In the genomic region with DNA sequence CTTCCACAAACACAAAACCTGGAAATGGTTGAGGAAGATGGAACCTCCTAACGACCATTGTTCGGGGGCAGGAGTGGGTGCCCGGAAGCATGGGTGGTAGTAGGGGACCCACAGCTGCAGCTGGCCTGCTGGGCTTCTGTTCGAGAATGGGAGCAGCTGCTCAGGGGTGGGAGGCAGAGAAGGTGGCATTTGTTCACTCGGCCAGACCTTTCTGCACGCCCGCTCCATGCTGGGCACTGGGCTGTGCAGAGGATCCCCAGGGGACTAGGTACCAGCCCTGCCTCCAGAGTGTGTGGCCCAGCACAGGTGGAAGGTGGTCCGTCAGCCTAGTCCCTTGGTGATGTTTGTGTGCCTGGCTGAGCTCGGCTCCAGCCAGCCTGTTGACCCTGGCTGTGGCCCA, we compare ENCODE assay signal across 24 cellular contexts. TPM values are rescaled to one million over a fixed set of nuclear protein-coding genes. Genes with fewer than 3 reads are reported as not detected.
A peak's percentile ranks its signal among the peaks of the same experiment; 100 is the strongest.
DNase-seq lines count a peak whose midpoint lies in the region; ATAC-seq, FAIRE-seq and TF ChIP-seq lines count a peak whose summit lies in the region.
"Had no signal": no experiment of that assay in that cellular context is flagged by ENCODE, and none has a peak within 500 bp of the region (broad histone marks: within the 10 kb centered on the region; RNA-seq: fewer than 3 reads in every experiment).

No MANE protein-coding gene starts in this region.

- H3K36me3 ChIP-seq in left ventricle myocardium inferior (no peaks in the 10 kb centered on the region), OCI-LY7 (ENCODE audit: insufficient read depth, low read length) (peaks cover 50% of the 10 kb centered on the region), kidney (ENCODE audit: control insufficient read depth in 1 of 2, insufficient read depth in 2 of 2, low read length in 2 of 2) (no peaks in the 10 kb centered on the region), upper lobe of left lung (peaks cover 0 to 4% (median 0%) of the 10 kb centered on the region in 4 donors)
- H3K36me3 ChIP-seq: right atrium auricular region, upper lobe of right lung had no signal

- BruUV-seq in OCI-LY7 (replicated peaks; lab: Mats Ljungman, UMichigan): no TSS peak

- H3K9me3 ChIP-seq in left ventricle myocardium inferior (replicated peaks): no peaks in the 10 kb centered on the region
- H3K9me3 ChIP-seq in OCI-LY7 (ENCODE audit: low read length): no peaks in the 10 kb centered on the region
- no peaks in the 10 kb centered on the region for H3K9me3 ChIP-seq in kidney (ENCODE audit: control insufficient read depth in 1 of 2, low read length in 2 of 2)
- no peaks in the 10 kb centered on the region for H3K9me3 ChIP-seq in upper lobe of left lung
- H3K9me3 ChIP-seq: Caco-2, upper lobe of right lung had no signal

- H3K4me2 ChIP-seq in OCI-LY7 (ENCODE audit: low read length): peak overlapping the region; percentile 92

- H3K79me2 ChIP-seq in OCI-LY7 (ENCODE audit: insufficient read depth, low read depth, low read length): peaks cover 67% of the 10 kb centered on the region

- TF ChIP-seq CTCF in left ventricle myocardium inferior (IDR thresholded peaks at IDR 0.05; ENCODE audit: borderline replicate concordance) (no peak), OCI-LY7 (conservative IDR thresholded peaks at IDR 0.05; ENCODE audit: low read length) (no peak), kidney (IDR thresholded peaks at IDR 0.05; ENCODE audit: borderline replicate concordance, extremely low read depth, insufficient read depth) (no peak), upper lobe of left lung (IDR thresholded peaks at IDR 0.05) (no peak)

- POLR2A ChIA-PET in OCI-LY7 (lab: Charles Lee): interaction anchor here (0.5 to 0.8 kb wide), 6 partner anchors 11 to 1636 kb away, joined by 3 to 6 read pairs (median 4); no protein-coding TSS in a partner anchor

- H3K27ac ChIP-seq in left ventricle myocardium inferior (replicated peaks): peak overlapping the region; percentile 90
- H3K27ac ChIP-seq in OCI-LY7 (ENCODE audit: low read depth, low read length, poor library complexity, severe bottlenecking): peak overlapping the region; percentile 90
- no peak overlapping the region for H3K27ac ChIP-seq in kidney (ENCODE audit: low read depth in 2 of 2, low read length in 2 of 2)
- H3K27ac ChIP-seq in upper lobe of left lung: peak overlapping the region; percentile 19 to 79 (median 58)
- H3K27ac ChIP-seq: dorsolateral prefrontal cortex, right atrium auricular region, upper lobe of right lung had no signal

- TF ChIP-seq POLR2A in upper lobe of left lung (IDR thresholded peaks at IDR 0.05): no peak

- CTCF ChIA-PET in OCI-LY7 (lab: Charles Lee; ENCODE audit: unreplicated experiment): no interaction called here

- H3K4me1 ChIP-seq in left ventricle myocardium inferior (peaks cover 69% of the 10 kb centered on the region), OCI-LY7 (ENCODE audit: insufficient read depth, low read length, poor library complexity, severe bottlenecking) (peaks cover 81% of the 10 kb centered on the region), kidney (ENCODE audit: control insufficient read depth in 1 of 2, insufficient read depth in 1 of 2, low read depth in 1 of 2, low read length in 2 of 2) (peaks cover 0 to 13% of the 10 kb centered on the region in 2 donors), upper lobe of left lung (peaks cover 36 to 73% (median 45%) of the 10 kb centered on the region in 4 donors)

- H4K20me1 ChIP-seq in OCI-LY7 (ENCODE audit: insufficient read depth, low read length): no peaks in the 10 kb centered on the region

- no peak overlapping the region for H2AFZ ChIP-seq in OCI-LY7 (ENCODE audit: low read length)

- WGBS in upper lobe of left lung, 2 donors: 59 to 72% methylated on average over 8 to 9 of the region's 9 CpGs

- H3K9ac ChIP-seq in kidney (ENCODE audit: low read length in 2 of 2): no peak overlapping the region

- H3K4me3 ChIP-seq in left ventricle myocardium inferior: peak overlapping the region; percentile 72
- peak overlapping the region; percentile 95 for H3K4me3 ChIP-seq in OCI-LY7 (ENCODE audit: low read depth, low read length, poor library complexity, severe bottlenecking)
- no peak overlapping the region for H3K4me3 ChIP-seq in kidney (ENCODE audit: low read length in 2 of 2)
- H3K4me3 ChIP-seq in upper lobe of left lung: peak overlapping the region in 1 of 4 donors; percentile 10
- H3K4me3 ChIP-seq: dorsolateral prefrontal cortex, right atrium auricular region, upper lobe of right lung had no signal

- DNase-seq in left ventricle myocardium inferior (no peak), Right ventricle myocardium superior (no peak), OCI-LY7 (ENCODE audit: low spot score) (peak; percentile 82), kidney (peak; percentile 63), upper lobe of left lung (peak in 1 of 2 donors; percentile 45), AML-193 (lab: John Stamatoyannopoulos, UW) (no peak), hepatic stellate cell (ENCODE audit: low spot score) (no peak)
- DNase-seq: activated CD4-positive, alpha-beta T cell treated with anti-CD3 and anti-CD28 coated beads, Interleukin-2, amount 10 ng/mL, durations not matched to agents 24 days and 14 days; Caco-2; dorsolateral prefrontal cortex; erythroblast; foreskin fibroblast; H9; KG1; MV-4-11; naive thymus-derived CD4-positive, alpha-beta T cell; NCI-H1694 treated with DMSO at 0.1 percent for 48 hours; OCI-M1; SHP77 treated with DMSO at 0.1 percent for 48 hours; stimulated activated CD4-positive, alpha-beta T cell treated with anti-CD3 and anti-CD28 coated beads, Interleukin-4, amount 100 ng/mL, for 4 hours; upper lobe of right lung had no signal

- no peak for TF ChIP-seq EP300 in upper lobe of left lung (IDR thresholded peaks at IDR 0.05)

- H3K9me2 ChIP-seq in OCI-LY7 (ENCODE audit: insufficient read depth, low read length): no peaks in the 10 kb centered on the region

- ATAC-seq in Right ventricle myocardium superior (ENCODE audit: poor library complexity) (no peak), upper lobe of left lung (ENCODE audit: low FRiP score in 2 of 2) (no peak), HG03469 (IDR thresholded peaks at IDR 0.05; ENCODE audit: unreplicated experiment) (no peak)
- ATAC-seq: naive thymus-derived CD4-positive, alpha-beta T cell; stimulated activated naive CD8-positive, alpha-beta T cell treated with anti-CD3 and anti-CD28 coated beads, Interleukin-15, amount 100 ng/mL, for 72 hours had no signal

- no peak for FAIRE-seq in kidney (lab: Jason Lieb, UNC)

- intact Hi-C loops in left ventricle myocardium inferior (cut with micrococcal nuclease): no loop called here
- intact Hi-C loops in Right ventricle myocardium superior (cut with DNase I): no loop called here
- intact Hi-C loops in OCI-LY7 (cut with micrococcal nuclease; ENCODE audit: unreplicated experiment): loop anchor here (10.0 kb wide), 2 partner anchors 613 to 1687 kb away; partner anchors contain the start of genes DOK3 and MGAT4B
- intact Hi-C loops in kidney (cut with DNase I): no loop called here

- H3K27me3 ChIP-seq in left ventricle myocardium inferior (ENCODE audit: low read depth): peaks cover 56% of the 10 kb centered on the region
- peaks cover 0 to 30% (median 17%) of the 10 kb centered on the region in 4 donors for H3K27me3 ChIP-seq in upper lobe of left lung

RNA-seq across cellular contexts. Expression of gene N4BP3, which starts 4.6 kb away (rescaled TPM):
- total RNA-seq in left ventricle myocardium inferior (1.8 TPM), Right ventricle myocardium superior (2.7 TPM), OCI-LY7 (2022) (22.3 and 26.1 TPM in 2 replicates), kidney (5.6 TPM), upper lobe of left lung (10 to 100 TPM in 2 of 6 donors, 1 to 10 TPM in 4; 3.2 to 12.6 (median 5.8) TPM)
- total RNA-seq in OCI-LY7 (2014; rRNA removed; shearing (Covaris generic)): 23.7 and 28.3 TPM in 2 replicates
- polyA plus RNA-seq in kidney (ENCODE audit: insufficient read depth, low read depth, low replicate concordance): 2.4 TPM

RNA-seq across cellular contexts. Expression of gene RMND5B, which starts 12.9 kb away (rescaled TPM):
- 38.9 TPM for total RNA-seq in left ventricle myocardium inferior
- 33.7 TPM for total RNA-seq in Right ventricle myocardium superior
- 54.2 and 68.3 TPM in 2 replicates for total RNA-seq in OCI-LY7 (2014; rRNA removed; shearing (Covaris generic))
- total RNA-seq in OCI-LY7 (2022): 63.2 and 63.7 TPM in 2 replicates
- total RNA-seq in kidney: 45.3 TPM
- 36.6 TPM for polyA plus RNA-seq in kidney (ENCODE audit: insufficient read depth, low read depth, low replicate concordance)
- total RNA-seq in upper lobe of left lung: 10 to 100 TPM; 36.2 to 70.2 (median 46.0) TPM

RNA-seq across cellular contexts. Expression of gene NHP2, which starts 35.8 kb away (rescaled TPM):
- total RNA-seq in left ventricle myocardium inferior: 78.1 TPM
- 75.7 TPM for total RNA-seq in Right ventricle myocardium superior
- total RNA-seq in OCI-LY7 (2014; rRNA removed; shearing (Covaris generic)): 309 and 344 TPM in 2 replicates
- 183 and 216 TPM in 2 replicates for total RNA-seq in OCI-LY7 (2022)
- total RNA-seq in kidney: 98.6 TPM
- 129 TPM for polyA plus RNA-seq in kidney (ENCODE audit: insufficient read depth, low read depth, low replicate concordance)
- total RNA-seq in upper lobe of left lung: 100 to 1,000 TPM in 2 of 6 donors, 10 to 100 TPM in 4; 61.0 to 117 (median 86.9) TPM

Comparison
In these comparisons a context has a peak if more than half of its experiments do, and no peak if none do; other contexts are left out.
1. DNase-seq: peak in OCI-LY7 (single experiment) and kidney (single experiment); none in left ventricle myocardium inferior (single experiment), Right ventricle myocardium superior (single experiment), AML-193 (0 of 2) and hepatic stellate cell (single experiment).
2. H3K27ac ChIP-seq: peak in left ventricle myocardium inferior (single experiment), OCI-LY7 (single experiment) and upper lobe of left lung (4 of 4); none in kidney (0 of 2).
3. H3K4me3 ChIP-seq: peak in left ventricle myocardium inferior (single experiment) and OCI-LY7 (single experiment); none in kidney (0 of 2).